Comparison of ENCODE assay signal across 8 cellular contexts in genomic region chr3:153221748-153222162, GRCh38. TPM values are rescaled to one million over a fixed set of nuclear protein-coding genes. Genes with fewer than 3 reads are reported as not detected.
A peak's percentile ranks its signal among the peaks of the same experiment; 100 is the strongest.
DNase-seq lines count a peak whose midpoint lies in the region; ATAC-seq and TF ChIP-seq lines count a peak whose summit lies in the region.

No MANE protein-coding gene starts in this region.

- H3K36me3 ChIP-seq in tibial artery = no peaks in the 10 kb centered on the region
- no peaks in the 10 kb centered on the region for H3K36me3 ChIP-seq in HAP-1 (replicated peaks)

- TF ChIP-seq CTCF in fibroblast of mammary gland (conservative IDR thresholded peaks at IDR 0.05; ENCODE audit: control insufficient read depth, insufficient read depth, low read depth, low read length) = no peak
- TF ChIP-seq CTCF in osteocyte (IDR thresholded peaks at IDR 0.05) = no peak
- TF ChIP-seq CTCF in tibial artery (IDR thresholded peaks at IDR 0.05) = no peak

- H3K4me3 Mint-ChIP-seq in osteocyte (ENCODE audit: unreplicated experiment) = peak overlapping the region; percentile 42

- no peak overlapping the region for H3K27ac ChIP-seq in tibial artery

- peak; percentile 94 for ATAC-seq in HG02588 (IDR thresholded peaks at IDR 0.05; ENCODE audit: unreplicated experiment)

- H3K4me3 ChIP-seq in fibroblast of mammary gland (ENCODE audit: control insufficient read depth, low read depth, low read length) (no peak overlapping the region), tibial artery (no peak overlapping the region), HAP-1 (no peak overlapping the region)

- no peaks in the 10 kb centered on the region for H3K27me3 Mint-ChIP-seq in osteocyte (ENCODE audit: unreplicated experiment)

- H3K27ac Mint-ChIP-seq in osteocyte (ENCODE audit: unreplicated experiment) = peak overlapping the region; percentile 91

- H3K4me1 ChIP-seq in tibial artery (peaks cover 0 to under 1% (median 0%) of the 10 kb centered on the region in 4 donors), HAP-1 (no peaks in the 10 kb centered on the region)

- intact Hi-C loops in tibial artery (cut with DNase I; ENCODE audit: low total_unique reads) = no loop called here

- DNase-seq in GM03348 (ENCODE audit: low spot score) = peak; percentile 90
- DNase-seq in NOMO-1 treated with DMSO at 0.1 percent for 48 hours (lab: John Stamatoyannopoulos, UW; ENCODE audit: unreplicated experiment) = peak; percentile 100
- DNase-seq in activated T-cell treated with anti-CD3 and anti-CD28 coated beads for 1 hour (ENCODE audit: low read depth) = peak; percentile 58
- peak; percentile 91 for DNase-seq in fibroblast of mammary gland (ENCODE audit: low read depth)
- DNase-seq in osteocyte (ENCODE audit: extremely low spot score, unreplicated experiment) = no peak
- DNase-seq in tibial artery = peak; percentile 68 to 81
- DNase-seq in HAP-1 (ENCODE audit: low spot score in 2 of 2) = no peak

- H3K9me3 ChIP-seq in tibial artery = no peaks in the 10 kb centered on the region
- H3K9me3 ChIP-seq in HAP-1 = no peaks in the 10 kb centered on the region

- no peaks in the 10 kb centered on the region for H3K9me3 Mint-ChIP-seq in osteocyte (ENCODE audit: unreplicated experiment)

- in situ Hi-C loops in HAP-1 (cut with MboI; ENCODE audit: low sequenced_read_pairs) = no loop called here

- H3K27me3 ChIP-seq in tibial artery = no peaks in the 10 kb centered on the region
- H3K27me3 ChIP-seq in HAP-1 (ENCODE audit: low read depth) = no peaks in the 10 kb centered on the region

- H3K36me3 Mint-ChIP-seq in osteocyte (ENCODE audit: unreplicated experiment) = no peaks in the 10 kb centered on the region

- peaks cover 16% of the 10 kb centered on the region for H3K4me1 Mint-ChIP-seq in osteocyte (ENCODE audit: unreplicated experiment)

RNA-seq across cellular contexts. Expression of gene RAP2B, which starts 59.7 kb away (rescaled TPM):
- total RNA-seq in osteocyte = 14.6 and 15.9 TPM in 2 replicates

Comparison
In these comparisons a context has a peak if more than half of its experiments do, and no peak if none do; other contexts are left out.
1. DNase-seq: peak in GM03348 (single experiment), NOMO-1 treated with DMSO at 0.1 percent for 48 hours (single experiment), activated T-cell treated with anti-CD3 and anti-CD28 coated beads for 1 hour (single experiment), fibroblast of mammary gland (single experiment) and tibial artery (2 of 2); none in osteocyte (single experiment) and HAP-1 (0 of 2).